ENCODE assay signal across 8 cellular contexts in the genomic region with DNA sequence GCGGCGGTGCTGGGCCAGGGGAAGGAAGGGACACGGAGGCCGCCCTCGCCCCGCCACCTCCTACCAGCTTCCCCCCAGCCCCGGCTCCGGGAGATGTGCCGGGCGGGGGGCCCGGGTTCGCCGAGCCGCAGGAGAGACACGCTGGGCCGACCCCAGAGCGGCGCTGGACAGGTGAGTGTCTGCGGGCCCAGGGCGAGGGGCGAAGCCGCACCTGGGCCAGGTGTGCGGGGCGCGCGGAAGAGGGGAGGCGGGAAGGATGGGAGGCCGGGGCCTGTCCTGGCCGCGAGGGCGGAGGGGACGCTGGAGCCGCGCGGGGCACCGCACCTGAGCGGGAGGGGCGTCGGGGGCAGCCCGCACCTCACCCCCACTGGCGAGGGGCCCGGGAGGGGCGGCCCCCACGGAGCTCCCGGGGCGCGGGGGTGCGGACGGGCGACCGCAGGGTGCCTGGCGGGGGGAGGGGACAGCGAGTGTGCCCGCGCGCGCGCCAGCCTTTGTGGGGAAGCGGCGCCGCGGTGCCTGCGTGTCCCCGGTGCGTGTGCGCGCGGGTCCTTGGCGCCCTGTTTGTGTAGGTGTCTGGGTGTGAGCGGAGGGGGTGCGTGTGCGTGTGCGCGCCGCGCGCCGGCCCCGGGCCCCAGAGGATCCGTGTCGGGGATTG.
A peak's percentile ranks its signal among the peaks of the same experiment; 100 is the strongest.
DNase-seq lines count a peak whose midpoint lies in the region; ATAC-seq and TF ChIP-seq lines count a peak whose summit lies in the region.
"Not testable (repeated sequence)": the region's sequence is repeated elsewhere in the genome, so short reads cannot be mapped to it uniquely, and the experiment has no call there.

No MANE protein-coding gene starts in this region.

- H4K20me1 ChIP-seq in KMS-11 (ENCODE audit: insufficient read depth), result not testable (repeated sequence)
- H4K20me1 ChIP-seq in neural progenitor cell (ENCODE audit: low read depth), result peaks cover 28% of the 10 kb centered on the region

- WGBS in stomach, 5 donors, result 0 to 1% (median 1%) methylated on average over 17 to 80 of the region's 81 CpGs

- not testable (repeated sequence) for H3K36me3 Mint-ChIP-seq in CD8-positive, alpha-beta memory T cell; neural progenitor cell

- not testable (repeated sequence) for H3K27me3 Mint-ChIP-seq in CD8-positive, alpha-beta memory T cell; neural progenitor cell (ENCODE audit: insufficient read depth, low read depth)

- CTCF ChIA-PET in CD8-positive, alpha-beta memory T cell (lab: Charles Lee), result not testable (repeated sequence)

- H3K36me3 ChIP-seq in CD8-positive, alpha-beta memory T cell (ENCODE audit: insufficient read depth, low read length); KMS-11 (ENCODE audit: insufficient read depth); RWPE2 (ENCODE audit: low read depth); neural progenitor cell; stomach: not testable (repeated sequence)

- H3K9me3 ChIP-seq in CD8-positive, alpha-beta memory T cell (ENCODE audit: low read length); RWPE2 (ENCODE audit: severe bottlenecking); neural progenitor cell (ENCODE audit: low read depth); stomach: not testable (repeated sequence)

- TF ChIP-seq CTCF in KMS-11 (conservative IDR thresholded peaks at IDR 0.05; ENCODE audit: low read depth, low read length); RWPE2 (IDR thresholded peaks at IDR 0.05; ENCODE audit: poor library complexity, severe bottlenecking); neural progenitor cell (IDR thresholded peaks at IDR 0.05); stomach (IDR thresholded peaks at IDR 0.05): not testable (repeated sequence)
- TF ChIP-seq CTCF in dorsolateral prefrontal cortex (IDR thresholded peaks at IDR 0.05 in 54 of 56, conservative IDR thresholded peaks at IDR 0.05 in 2 of 56; ENCODE audit: low read depth in 1 of 56, partially characterized antibody in 56 of 56), result peak in 1 of 56 donors; percentile 17

- H3K27ac ChIP-seq in CD8-positive, alpha-beta memory T cell (ENCODE audit: low read depth, low read length); KMS-11; RWPE2 (ENCODE audit: poor library complexity, severe bottlenecking): not testable (repeated sequence)
- H3K27ac ChIP-seq in dorsolateral prefrontal cortex (peak overlapping the region in 54 of 59 donors; percentile 38 to 93 (median 80)), neural progenitor cell (peak overlapping the region; percentile 49), stomach (peak overlapping the region in 4 of 5 donors; percentile 47 to 80 (median 65))

- peak; percentile 13 to 58 (median 21) for DNase-seq in CD8-positive, alpha-beta memory T cell
- DNase-seq in RWPE2 (ENCODE audit: low spot score), result not testable (repeated sequence)
- peak; percentile 24 for DNase-seq in activated naive CD4-positive, alpha-beta T cell treated with Interleukin-2 at 50 U/mL for 16 hours
- DNase-seq in dorsolateral prefrontal cortex (peak in 8 of 10 donors; percentile 48 to 79 (median 60)), neural progenitor cell (ENCODE audit: low spot score) (peak; percentile 52), stomach (peak; percentile 40)

- not testable (repeated sequence) for ATAC-seq in RWPE2 (ENCODE audit: low read depth)

- H3K27me3 ChIP-seq in CD8-positive, alpha-beta memory T cell (ENCODE audit: insufficient read depth, low read length, poor library complexity, severe bottlenecking); KMS-11 (ENCODE audit: insufficient read depth, low read depth); dorsolateral prefrontal cortex; neural progenitor cell: not testable (repeated sequence)
- H3K27me3 ChIP-seq in RWPE2 (ENCODE audit: insufficient read depth, poor library complexity, severe bottlenecking), result peaks cover 25% of the 10 kb centered on the region
- H3K27me3 ChIP-seq in stomach, result peaks cover 0 to 30% (median 7%) of the 10 kb centered on the region in 3 donors

- H3K4me1 Mint-ChIP-seq in CD8-positive, alpha-beta memory T cell, result peaks cover 28 to 46% (median 33%) of the 10 kb centered on the region in 3 donors
- peaks cover 33% of the 10 kb centered on the region for H3K4me1 Mint-ChIP-seq in neural progenitor cell

- H3F3A ChIP-seq in neural progenitor cell (ENCODE audit: low read depth), result peaks cover 26% of the 10 kb centered on the region

- intact Hi-C loops in dorsolateral prefrontal cortex (cut with DNase I), result loop anchor here (2.0 to 10.0 kb wide), 5 partner anchors 105 to 365 kb away; a partner anchor contains a TSS
- intact Hi-C loops in stomach (cut with DNase I; ENCODE audit: low total_unique reads), result not testable (repeated sequence)

- H3K9me3 Mint-ChIP-seq in CD8-positive, alpha-beta memory T cell; neural progenitor cell: not testable (repeated sequence)

- H3K4me1 ChIP-seq in CD8-positive, alpha-beta memory T cell (ENCODE audit: insufficient read depth, low read length); RWPE2 (ENCODE audit: insufficient read depth, poor library complexity, severe bottlenecking); neural progenitor cell: not testable (repeated sequence)
- H3K4me1 ChIP-seq in KMS-11 (ENCODE audit: low read depth, poor library complexity, severe bottlenecking), result peaks cover 13% of the 10 kb centered on the region
- H3K4me1 ChIP-seq in stomach, result peaks cover 5 to 51% (median 42%) of the 10 kb centered on the region in 4 donors

- peaks cover 20% of the 10 kb centered on the region; the same call in 1 of the 2 replicates for H3K79me2 ChIP-seq in KMS-11 (ENCODE audit: insufficient read depth, low read depth)
- H3K79me2 ChIP-seq in neural progenitor cell (ENCODE audit: low read depth), result peaks cover 79% of the 10 kb centered on the region

- H3K4me2 ChIP-seq in KMS-11, result peak overlapping the region; percentile 47; the same call in 1 of the 2 replicates
- H3K4me2 ChIP-seq in neural progenitor cell, result peak overlapping the region; percentile 90

- H3K9ac ChIP-seq in KMS-11 (peak overlapping the region; percentile 65), neural progenitor cell (peak overlapping the region; percentile 52)

- not testable (repeated sequence) for TF ChIP-seq EP300 in stomach (IDR thresholded peaks at IDR 0.05)

- POLR2A ChIA-PET in CD8-positive, alpha-beta memory T cell (lab: Charles Lee), result interaction anchor here (0.6 to 0.7 kb wide), 4 partner anchors 12 to 605 kb away, joined by 3 to 10 read pairs (median 8); no protein-coding TSS in a partner anchor

- peak overlapping the region in 1 of 8 donors; percentile 11 for H3K27ac Mint-ChIP-seq in CD8-positive, alpha-beta memory T cell
- H3K27ac Mint-ChIP-seq in neural progenitor cell, result not testable (repeated sequence)

- peak overlapping the region; percentile 69 to 88 (median 87) for H3K4me3 Mint-ChIP-seq in CD8-positive, alpha-beta memory T cell
- peak overlapping the region; percentile 89 for H3K4me3 Mint-ChIP-seq in neural progenitor cell

- H2AFZ ChIP-seq in KMS-11 (ENCODE audit: low read depth), result peak overlapping the region; percentile 61
- not testable (repeated sequence) for H2AFZ ChIP-seq in neural progenitor cell (replicated peaks)

- not testable (repeated sequence) for H3K4me3 ChIP-seq in CD8-positive, alpha-beta memory T cell (ENCODE audit: low read length); KMS-11 (IDR thresholded peaks at IDR 0.05; ENCODE audit: insufficient read depth, low read depth, low read length)
- H3K4me3 ChIP-seq in RWPE2 (ENCODE audit: severe bottlenecking) (peak overlapping the region; percentile 43), dorsolateral prefrontal cortex (peak overlapping the region; percentile 39 to 89 (median 75)), iPS-11a (ENCODE audit: low read depth, low read length) (peak overlapping the region; percentile 72), neural progenitor cell (peak overlapping the region; percentile 99), stomach (peak overlapping the region; percentile 77 to 93 (median 87))

- TF ChIP-seq POLR2A in stomach (IDR thresholded peaks at IDR 0.05), result not testable (repeated sequence)
